ENCODE assay signal across 11 cellular contexts in the genomic region with DNA sequence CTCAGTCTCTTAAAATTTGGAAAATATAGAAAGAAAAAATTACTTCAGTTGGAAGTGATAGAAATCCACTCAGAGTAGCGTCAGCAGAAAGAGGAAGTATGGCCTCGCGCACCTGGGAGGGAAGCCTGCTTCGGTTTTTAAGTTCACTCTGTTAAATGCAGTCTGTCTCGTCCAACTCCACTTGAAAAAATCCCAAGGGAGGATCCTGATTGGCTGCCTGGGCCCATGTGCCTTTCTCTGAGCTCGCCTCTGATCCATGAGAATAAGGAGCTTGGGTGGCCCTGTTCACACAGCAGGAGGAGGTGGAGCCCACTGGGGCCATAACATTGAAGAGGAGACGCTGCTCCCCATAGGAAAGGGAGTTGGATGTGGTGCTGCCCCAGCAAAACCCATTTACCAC. TPM values are rescaled to one million over a fixed set of nuclear protein-coding genes. Genes with fewer than 3 reads are reported as not detected.
DNase-seq lines count a peak whose midpoint lies in the region; ATAC-seq and FAIRE-seq lines count a peak whose summit lies in the region.
"Had no signal": no experiment of that assay in that cellular context is flagged by ENCODE, and none has a peak within 500 bp of the region (broad histone marks: within the 10 kb centered on the region; RNA-seq: fewer than 3 reads in every experiment).

No MANE protein-coding gene starts in this region.

- intact Hi-C loops in left colon (cut with DNase I, micrococcal nuclease): no loop called here

- DNase-seq in GM18507 (ENCODE audit: extremely low spot score, insufficient read length, low read depth) (no peak), NT2/D1 (ENCODE audit: low read depth, low spot score) (peak; percentile 40), iPS DF 6.9 (ENCODE audit: low read depth, low spot score) (peak; percentile 27), NCI-H774 (lab: John Stamatoyannopoulos, UW) (no peak), left colon (no peak), hypothalamus (lab: John Stamatoyannopoulos, UW) (no peak)
- DNase-seq: activated CD4-positive, CD25-positive, alpha-beta regulatory T cell; uterus had no signal

- WGBS in iPS DF 6.9 (ENCODE audit: insufficient coverage, insufficient read length): no CpG with 5 or more reads among the region's 7 CpGs

- H3K4me1 ChIP-seq in NT2/D1 (ENCODE audit: insufficient read depth, insufficient read length): peaks cover 5% of the 10 kb centered on the region
- no peaks in the 10 kb centered on the region for H3K4me1 ChIP-seq in iPS DF 6.9 (ENCODE audit: control insufficient read depth, insufficient read depth, low read length)
- H3K4me1 ChIP-seq: uterus had no signal

- H3K36me3 ChIP-seq in NT2/D1 (ENCODE audit: insufficient read depth, insufficient read length, low read length): peaks cover 30% of the 10 kb centered on the region
- H3K36me3 ChIP-seq in iPS DF 6.9 (ENCODE audit: control insufficient read depth, insufficient read depth, low read length): peaks cover 16% of the 10 kb centered on the region; the same call in 1 of the 2 replicates
- H3K36me3 ChIP-seq: uterus had no signal

- peak; percentile 38 for ATAC-seq in HG02870 (IDR thresholded peaks at IDR 0.05; ENCODE audit: unreplicated experiment)
- ATAC-seq in left colon: no peak

- no peak overlapping the region for H3K27ac ChIP-seq in iPS DF 6.9 (ENCODE audit: low read length)
- H3K27ac ChIP-seq: uterus had no signal

- peak; percentile 50 for FAIRE-seq in GM18507 (lab: Jason Lieb, UNC)
- FAIRE-seq: D721Med, RCC 7860 had no signal

- no peak overlapping the region for H3K9ac ChIP-seq in NT2/D1 (ENCODE audit: insufficient read length, low read depth)

- H3K9me3 ChIP-seq in NT2/D1 (ENCODE audit: insufficient read depth, low read length) (no peaks in the 10 kb centered on the region), iPS DF 6.9 (ENCODE audit: control insufficient read depth, insufficient read depth, low read length) (no peaks in the 10 kb centered on the region)
- H3K9me3 ChIP-seq: uterus had no signal

- H3K4me3 ChIP-seq in NT2/D1 (ENCODE audit: insufficient read length, low read depth): no peak overlapping the region
- H3K4me3 ChIP-seq in iPS DF 6.9 (ENCODE audit: low read length): no peak overlapping the region
- H3K4me3 ChIP-seq: uterus had no signal

- no peaks in the 10 kb centered on the region for H3K27me3 ChIP-seq in NT2/D1 (ENCODE audit: insufficient read depth, insufficient read length)
- H3K27me3 ChIP-seq in iPS DF 6.9 (ENCODE audit: control insufficient read depth, insufficient read depth, low read length): no peaks in the 10 kb centered on the region
- H3K27me3 ChIP-seq: uterus had no signal

RNA-seq across cellular contexts. Expression of a gene that starts 40.7 kb away (rescaled TPM):
- total RNA-seq in left colon: 10 to 100 TPM; 61.0 to 63.9 TPM

RNA-seq across cellular contexts. Expression of a gene that starts 48.6 kb away (rescaled TPM):
- total RNA-seq in left colon: 10 to 100 TPM; 26.8 to 32.1 TPM

Comparison
In these comparisons a context has a peak if more than half of its experiments do, and no peak if none do; other contexts are left out.
1. DNase-seq: peak in NT2/D1 (single experiment) and iPS DF 6.9 (single experiment); none in GM18507 (single experiment), NCI-H774 (single experiment), left colon (0 of 2) and hypothalamus (0 of 51).